8 cellular contexts compared by ENCODE assay signal in genomic region chr1:77219166-77219887, GRCh38. TPM values are rescaled to one million over a fixed set of nuclear protein-coding genes. Genes with fewer than 3 reads are reported as not detected.
A peak's percentile ranks its signal among the peaks of the same experiment; 100 is the strongest.
DNase-seq lines count a peak whose midpoint lies in the region; ATAC-seq and TF ChIP-seq lines count a peak whose summit lies in the region.

TSS of gene PIGK (minus strand) at chr1:77219430. CDS start at chr1:77219402, 28 bp downstream.

- ATAC-seq in GM18907 (IDR thresholded peaks at IDR 0.05; ENCODE audit: unreplicated experiment) (peak; percentile 98), HG03159 (IDR thresholded peaks at IDR 0.05; ENCODE audit: unreplicated experiment) (peak; percentile 94)

- H3K9me3 ChIP-seq in spleen: no peaks in the 10 kb centered on the region

- DNase-seq in AG08395 (ENCODE audit: low spot score) (peak; percentile 82), NCI-H2227 treated with DMSO at 0.1 percent for 48 hours (lab: John Stamatoyannopoulos, UW) (peak; percentile 85), inferior parietal cortex (ENCODE audit: extremely low spot score) (peak; percentile 92), spleen (peak; percentile 97)
- DNase-seq in activated CD4-positive, CD25-positive, alpha-beta regulatory T cell (lab: John Stamatoyannopoulos, UW): peak; percentile 64 to 73 (median 72)
- peak; percentile 84 for DNase-seq in central memory CD4-positive, alpha-beta T cell

- WGBS in spleen, 5 donors: 0 to 1% (median 0%) methylated on average over 24 to 31 of the region's 31 CpGs

- H3K4me3 ChIP-seq in spleen: peak within 1 kb of the TSS; percentile 55 to 89 (median 72)

- H3K36me3 ChIP-seq in spleen: peaks cover 0 to 13% (median 0%) of the 10 kb centered on the region in 6 donors

- H3K4me1 ChIP-seq in spleen: peaks cover 4 to 32% (median 23%) of the 10 kb centered on the region in 6 donors

- no peaks in the 10 kb centered on the region for H3K27me3 ChIP-seq in spleen (replicated peaks in 1 of 7)

- TF ChIP-seq CTCF in spleen (IDR thresholded peaks at IDR 0.05 in 8 of 11, conservative IDR thresholded peaks at IDR 0.05 in 3 of 11): peak in 1 of 11 experiments; percentile 5

- H3K27ac ChIP-seq in spleen: peak within 1 kb of the TSS; percentile 58 to 92 (median 90)

- intact Hi-C loops in spleen (cut with DNase I; ENCODE audit: low total_unique reads): no loop called here

- TF ChIP-seq POLR2A in spleen (IDR thresholded peaks at IDR 0.05): no peak

RNA-seq across cellular contexts. Expression of gene PIGK, which starts in this region (rescaled TPM):
- 10 to 100 TPM; 18.4 to 29.3 (median 21.6) TPM for total RNA-seq in spleen
- polyA plus RNA-seq in spleen: 1 to 10 TPM; 3.2 to 7.1 (median 6.4) TPM

Comparison
In these comparisons a context has a peak if more than half of its experiments do, and no peak if none do; other contexts are left out.
1. Peak in every context shown above with its lines: DNase-seq, ATAC-seq, H3K4me3 ChIP-seq and H3K27ac ChIP-seq.